Comparison of ENCODE assay signal across 1 cellular context in genomic region chr4:26345541-26345940, GRCh38.
TF ChIP-seq lines count a peak whose summit lies in the region.

No MANE protein-coding gene starts in this region.

TF ChIP-seq in HepG2, 621 proteins besides CTCF, POLR2A, EP300 and RAD21:
- TF ChIP-seq RARA (CRISPR knock-in tag; IDR thresholded peaks at IDR 0.05) (no peak), ZNF878 (CRISPR knock-in tag; IDR thresholded peaks at IDR 0.05) (no peak), THAP11 (CRISPR knock-in tag; IDR thresholded peaks at IDR 0.05) (no peak), ZBED4 (CRISPR knock-in tag; IDR thresholded peaks at IDR 0.05; ENCODE audit: borderline replicate concordance) (no peak), PHF5A (CRISPR knock-in tag; IDR thresholded peaks at IDR 0.05; ENCODE audit: low read depth, unreplicated experiment) (no peak), ZNF766 (CRISPR knock-in tag; IDR thresholded peaks at IDR 0.05; ENCODE audit: borderline replicate concordance) (no peak), ZNF468 (CRISPR knock-in tag; IDR thresholded peaks at IDR 0.05) (no peak), EED (CRISPR knock-in tag; IDR thresholded peaks at IDR 0.05) (no peak), ZNF800 (CRISPR knock-in tag; IDR thresholded peaks at IDR 0.05) (no peak), ZNF598 (CRISPR knock-in tag; IDR thresholded peaks at IDR 0.05; ENCODE audit: borderline replicate concordance) (no peak)
